In genomic region chr9:71322311-71322710, GRCh38 we compare ENCODE assay signal across 37 cellular contexts.
A peak's percentile ranks its signal among the peaks of the same experiment; 100 is the strongest.
DNase-seq lines count a peak whose midpoint lies in the region; ATAC-seq, FAIRE-seq and TF ChIP-seq lines count a peak whose summit lies in the region.
"Had no signal": no experiment of that assay in that cellular context is flagged by ENCODE, and none has a peak within 500 bp of the region (broad histone marks: within the 10 kb centered on the region; RNA-seq: fewer than 3 reads in every experiment).

No MANE protein-coding gene starts in this region.

- no peaks in the 10 kb centered on the region for H3K36me3 Mint-ChIP-seq in HFFc6 (ENCODE audit: low read depth)
- H3K36me3 Mint-ChIP-seq: CD14-positive monocyte; CD4-positive, alpha-beta memory T cell; CD4-positive, CD25-positive, alpha-beta regulatory T cell; CD8-positive, alpha-beta memory T cell; CD8-positive, alpha-beta T cell had no signal

- no peak overlapping the region for H4K8ac ChIP-seq in trophoblast cell (ENCODE audit: low read depth, low read length)

- no peak overlapping the region for H4K91ac ChIP-seq in trophoblast cell (ENCODE audit: low read depth, low read length)

- DNase-seq in EH (ENCODE audit: low read depth) = peak; percentile 30
- no peak for DNase-seq in H54 (ENCODE audit: insufficient read length, low spot score)
- peak; percentile 38 for DNase-seq in HFFc6
- DNase-seq in trophoblast cell = peak; percentile 65 to 89
- no peak for DNase-seq in epidermal melanocyte (ENCODE audit: insufficient read length, low spot score)
- DNase-seq in activated T-cell treated with anti-CD3 and anti-CD28 coated beads for 4 hours = no peak
- DNase-seq in G401 (ENCODE audit: low spot score) = no peak
- DNase-seq: 8988T; ACHN; AML-193; BE2C; C1 segment of cervical spinal cord; Caco-2; Calu3; CD4-positive, alpha-beta memory T cell; CD4-positive, alpha-beta T cell; CD4-positive, CD25-positive, alpha-beta regulatory T cell; CD8-positive, alpha-beta memory T cell; CD8-positive, alpha-beta T cell; COR-L47; DMS 273 treated with DMSO at 0.1 percent for 48 hours; DMS153; DMS53; DMS79; DMS79 treated with DMSO at 0.1 percent for 48 hours; DND-41; EL had no signal

- H3K4me3 Mint-ChIP-seq in HFFc6 = no peak overlapping the region
- H3K4me3 Mint-ChIP-seq: B cell; CD14-positive monocyte; CD4-positive, alpha-beta memory T cell; CD4-positive, alpha-beta T cell; CD4-positive, CD25-positive, alpha-beta regulatory T cell; CD8-positive, alpha-beta memory T cell; CD8-positive, alpha-beta T cell had no signal

- no peak overlapping the region for H3K4me2 ChIP-seq in trophoblast cell (ENCODE audit: low read length)
- H3K4me2 ChIP-seq: A549; BLaER1; BLaER1 treated with 17β-estradiol and CSF1 and Interleukin-3, amounts not matched to agents 10 nM and 100 nM had no signal

- no peak overlapping the region for H4K12ac ChIP-seq in trophoblast cell (ENCODE audit: low read depth, low read length)

- H3K27ac Mint-ChIP-seq in HFFc6 = no peak overlapping the region
- H3K27ac Mint-ChIP-seq: B cell; CD14-positive monocyte; CD4-positive, alpha-beta memory T cell; CD4-positive, alpha-beta T cell; CD4-positive, CD25-positive, alpha-beta regulatory T cell; CD8-positive, alpha-beta memory T cell; CD8-positive, alpha-beta T cell had no signal

- H2AFZ ChIP-seq in trophoblast cell (ENCODE audit: insufficient read depth, low read length, poor library complexity) = no peak overlapping the region

- H3K36me3 ChIP-seq in trophoblast cell (ENCODE audit: control insufficient read depth in 1 of 2, insufficient read depth in 2 of 2, low read length in 2 of 2) = no peaks in the 10 kb centered on the region
- H3K36me3 ChIP-seq: BE2C; BLaER1; BLaER1 treated with 17β-estradiol and CSF1 and Interleukin-3, amounts not matched to agents 10 nM and 100 nM had no signal

- no peak for TF ChIP-seq CTCF in HFFc6 (IDR thresholded peaks at IDR 0.05)

- H3K9ac ChIP-seq in trophoblast cell (ENCODE audit: low read length) = no peak overlapping the region
- H3K9ac ChIP-seq: BLaER1; BLaER1 treated with 17β-estradiol and CSF1 and Interleukin-3, amounts not matched to agents 10 nM and 100 nM had no signal

- no peak overlapping the region for H2BK120ac ChIP-seq in trophoblast cell (ENCODE audit: insufficient read depth, low read length, poor library complexity)

- no peak overlapping the region for H3K4me3 ChIP-seq in trophoblast cell (ENCODE audit: low read depth, low read length)
- H3K4me3 ChIP-seq: A549; BLaER1; BLaER1 treated with 17β-estradiol and CSF1 and Interleukin-3, amounts not matched to agents 10 nM and 100 nM had no signal

- no peaks in the 10 kb centered on the region; the same call in 1 of the 2 replicates for H3K4me1 Mint-ChIP-seq in HFFc6 (ENCODE audit: low read depth)
- H3K4me1 Mint-ChIP-seq: B cell; CD14-positive monocyte; CD4-positive, alpha-beta memory T cell; CD4-positive, CD25-positive, alpha-beta regulatory T cell; CD8-positive, alpha-beta memory T cell had no signal

- no peak overlapping the region for H3K23ac ChIP-seq in trophoblast cell (ENCODE audit: low read length)

- H3K27ac ChIP-seq in trophoblast cell (ENCODE audit: low read depth, low read length) = no peak overlapping the region
- H3K27ac ChIP-seq: 22Rv1; A549; BLaER1; BLaER1 treated with 17β-estradiol and CSF1 and Interleukin-3, amounts not matched to agents 10 nM and 100 nM; C4-2B had no signal

- H3K27me3 Mint-ChIP-seq in HFFc6 (ENCODE audit: insufficient read depth) = peaks cover 3% of the 10 kb centered on the region
- H3K27me3 Mint-ChIP-seq: CD4-positive, CD25-positive, alpha-beta regulatory T cell had no signal

- no CpG with 5 or more reads among the region's 3 CpGs for WGBS in trophoblast cell (ENCODE audit: extremely low coverage, insufficient coverage, insufficient read length)

- no peaks in the 10 kb centered on the region for H3K9me3 ChIP-seq in trophoblast cell (ENCODE audit: insufficient read depth, low read depth, low read length)
- H3K9me3 ChIP-seq: A549; BE2C; BLaER1; BLaER1 treated with 17β-estradiol and CSF1 and Interleukin-3, amounts not matched to agents 10 nM and 100 nM; Caco-2 had no signal

- H3K79me1 ChIP-seq in trophoblast cell (ENCODE audit: low read length) = no peaks in the 10 kb centered on the region

- no peaks in the 10 kb centered on the region for H3K27me3 ChIP-seq in trophoblast cell (ENCODE audit: insufficient read depth, low read length)
- H3K27me3 ChIP-seq: BLaER1; BLaER1 treated with 17β-estradiol and CSF1 and Interleukin-3, amounts not matched to agents 10 nM and 100 nM had no signal

- H3K18ac ChIP-seq in trophoblast cell (ENCODE audit: low read length) = no peak overlapping the region

- no peak overlapping the region for H2BK12ac ChIP-seq in trophoblast cell (ENCODE audit: low read length)

- H2AK5ac ChIP-seq in trophoblast cell (ENCODE audit: low read length) = no peak overlapping the region

- no peaks in the 10 kb centered on the region for H3K9me3 Mint-ChIP-seq in HFFc6
- H3K9me3 Mint-ChIP-seq: CD4-positive, alpha-beta T cell; CD8-positive, alpha-beta memory T cell; CD8-positive, alpha-beta T cell had no signal

- H3K4ac ChIP-seq in trophoblast cell (ENCODE audit: low read depth, low read length) = no peak overlapping the region

- FAIRE-seq in H54 (lab: Jason Lieb, UNC) = peak; percentile 23
- FAIRE-seq: A204.1, A549, D721Med had no signal

- H2BK5ac ChIP-seq in trophoblast cell (ENCODE audit: low read depth, low read length, poor library complexity) = no peak overlapping the region

- no peaks in the 10 kb centered on the region for H3K4me1 ChIP-seq in trophoblast cell (ENCODE audit: control insufficient read depth in 1 of 2, insufficient read depth in 2 of 2, low read length in 2 of 2)
- H3K4me1 ChIP-seq: A549; BE2C; BLaER1; BLaER1 treated with 17β-estradiol and CSF1 and Interleukin-3, amounts not matched to agents 10 nM and 100 nM; Caco-2 had no signal

- no peak overlapping the region for H3K14ac ChIP-seq in trophoblast cell (ENCODE audit: low read length)

- ATAC-seq in GM18907 (IDR thresholded peaks at IDR 0.05; ENCODE audit: unreplicated experiment) = no peak
- ATAC-seq: A549; CD8-positive, alpha-beta T cell had no signal

- H3K79me2 ChIP-seq in trophoblast cell (ENCODE audit: control insufficient read depth, insufficient read depth, low read length, poor library complexity) = no peaks in the 10 kb centered on the region

- no peak for TF ChIP-seq POLR2A in H54 (IDR thresholded peaks at IDR 0.05; ENCODE audit: low read depth, low read length)

- in situ Hi-C loops in G401 (cut with HindIII; ENCODE audit: low sequenced_read_pairs) = no loop called here

Comparison
In these comparisons a context has a peak if more than half of its experiments do, and no peak if none do; other contexts are left out.
1. DNase-seq: peak in EH (single experiment), HFFc6 (single experiment) and trophoblast cell (2 of 2); none in H54 (single experiment), epidermal melanocyte (single experiment), activated T-cell treated with anti-CD3 and anti-CD28 coated beads for 4 hours (single experiment) and G401 (single experiment).